In the genomic region with DNA sequence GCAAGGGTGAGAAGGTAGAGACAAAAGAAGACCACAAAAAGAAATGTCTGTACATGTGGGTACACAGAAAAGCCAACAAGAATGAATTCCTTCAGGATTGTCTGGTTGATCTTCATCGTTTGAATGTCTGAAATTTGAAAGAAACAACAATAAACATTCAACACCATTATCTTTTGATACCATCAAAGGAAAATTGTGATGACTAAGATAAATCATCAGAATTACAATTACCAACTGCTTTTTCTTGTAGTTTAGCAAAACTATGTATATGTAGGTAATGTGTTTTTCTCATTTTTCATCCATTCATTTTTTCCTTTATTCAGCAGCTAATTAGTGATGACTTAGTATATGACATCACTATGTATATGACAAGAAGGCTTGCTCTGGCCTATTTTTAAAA, we compare ENCODE assay signal across 2 cellular contexts.
TF ChIP-seq lines count a peak whose summit lies in the region.

A gene with protein sequence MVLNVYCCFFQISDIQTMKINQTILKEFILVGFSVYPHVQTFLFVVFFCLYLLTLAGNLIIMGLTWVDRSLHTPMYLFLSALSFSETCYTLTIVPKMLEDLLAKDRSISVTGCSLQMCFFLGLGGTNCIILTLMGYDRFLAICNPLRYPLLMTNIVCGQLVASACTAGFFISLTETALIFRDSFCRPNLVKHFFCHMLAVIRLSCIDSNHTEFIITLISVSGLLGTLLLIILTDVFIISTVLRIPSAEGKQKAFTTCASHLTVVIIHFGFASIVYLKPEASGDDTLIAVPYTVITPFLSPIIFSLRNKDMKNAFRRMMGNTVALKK (minus strand): TSS at position 167 of the 400 bp plus-strand sequence. CDS start 0 bp downstream, at position 167.

TF ChIP-seq in HepG2, 621 proteins besides CTCF, POLR2A, EP300 and RAD21:
- no peak for TF ChIP-seq ZNF652 (CRISPR knock-in tag; IDR thresholded peaks at IDR 0.05; ENCODE audit: borderline replicate concordance, low read depth)
- peak; percentile 49; the same call in 1 of the 2 replicates for TF ChIP-seq MAFF (IDR thresholded peaks at IDR 0.05; ENCODE audit: low read depth, low read length)
- TF ChIP-seq MAFK (conservative IDR thresholded peaks at IDR 0.05 in 1 of 2, IDR thresholded peaks at IDR 0.05 in 1 of 2; ENCODE audit: low read length in 2 of 2): peak; percentile 22 to 69; a peak in 2 of 4 replicates
- no peak for TF ChIP-seq ZNF235 (CRISPR knock-in tag; IDR thresholded peaks at IDR 0.05; ENCODE audit: borderline replicate concordance)
- TF ChIP-seq JARID2 (CRISPR knock-in tag; IDR thresholded peaks at IDR 0.05; ENCODE audit: insufficient replicate concordance): no peak
- 0 out of 2 replicates have a peak, but pooled peaks have one; percentile 34 for TF ChIP-seq ATF7 (IDR thresholded peaks at IDR 0.05)
- TF ChIP-seq ATF7 (CRISPR knock-in tag; IDR thresholded peaks at IDR 0.05): no peak
- TF ChIP-seq CREB1 (IDR thresholded peaks at IDR 0.05): peak; percentile 49
- TF ChIP-seq CREB1 (CRISPR knock-in tag; IDR thresholded peaks at IDR 0.05): no peak
TF ChIP-seq in HepG2: peak in this region for 4.

TF ChIP-seq in IMR-90, 13 proteins besides CTCF, POLR2A, EP300 and RAD21:
- no peak for TF ChIP-seq FOS (IDR thresholded peaks at IDR 0.05; ENCODE audit: low read depth, low read length)
- peak; percentile 37; the same call in 1 of the 2 replicates for TF ChIP-seq MAFK (IDR thresholded peaks at IDR 0.05; ENCODE audit: low read depth, low read length)
